Comparison of ENCODE assay signal across 23 cellular contexts in the genomic region with DNA sequence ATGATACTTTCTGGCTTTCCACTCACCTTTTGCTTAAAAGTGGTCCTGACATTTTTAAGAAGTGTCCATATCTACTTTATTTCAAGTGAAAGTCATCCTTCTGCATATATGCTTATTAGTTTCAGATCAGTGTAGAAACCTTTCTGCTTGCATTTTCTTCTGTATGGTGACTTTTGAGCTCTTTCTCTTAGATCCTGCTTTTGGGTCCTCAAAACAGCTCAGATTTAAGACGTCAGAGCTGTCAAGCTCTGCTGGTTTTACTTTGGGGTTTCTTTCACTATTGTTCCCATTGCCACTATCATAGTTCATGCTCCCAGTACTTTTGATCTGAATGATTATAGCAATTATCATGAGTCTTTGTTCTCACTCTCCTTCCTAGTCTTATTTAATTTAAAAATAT. TPM values are rescaled to one million over a fixed set of nuclear protein-coding genes. Genes with fewer than 3 reads are reported as not detected.
DNase-seq lines count a peak whose midpoint lies in the region; ATAC-seq and TF ChIP-seq lines count a peak whose summit lies in the region.
"Had no signal": no experiment of that assay in that cellular context is flagged by ENCODE, and none has a peak within 500 bp of the region (broad histone marks: within the 10 kb centered on the region; RNA-seq: fewer than 3 reads in every experiment).

No MANE protein-coding gene starts in this region.

- H3K36me3 ChIP-seq in mucosa of descending colon (ENCODE audit: low read depth), result no peaks in the 10 kb centered on the region
- peaks cover 5 to 7% of the 10 kb centered on the region in 2 experiments for H3K36me3 ChIP-seq in SK-N-SH (replicated peaks in 1 of 2; ENCODE audit: control insufficient read depth in 1 of 2, insufficient read depth in 2 of 2, low read length in 1 of 2)
- H3K36me3 ChIP-seq: MG63 had no signal

- H3K4me1 ChIP-seq in mucosa of descending colon (ENCODE audit: low read depth), result peaks cover 5% of the 10 kb centered on the region
- H3K4me1 ChIP-seq in SK-N-SH (ENCODE audit: control insufficient read depth in 1 of 2, insufficient read depth in 2 of 2, low read depth in 1 of 2, low read length in 1 of 2), result peaks cover 0 to 17% of the 10 kb centered on the region in 2 experiments; a peak in 3 of 4 replicates

- 76% methylated on average over 1 of the region's 1 CpG for WGBS in SK-N-SH (ENCODE audit: low lambda C conversion rate)

- ATAC-seq in GM18867 (IDR thresholded peaks at IDR 0.05; ENCODE audit: unreplicated experiment) (peak; percentile 55), GM21526 (IDR thresholded peaks at IDR 0.05; ENCODE audit: low FRiP score, unreplicated experiment) (peak; percentile 71), HG03159 (IDR thresholded peaks at IDR 0.05; ENCODE audit: unreplicated experiment) (peak; percentile 57), mucosa of descending colon (no peak)
- ATAC-seq: Panc1 had no signal

- POLR2A ChIA-PET in SK-N-SH (lab: Yijun Ruan, JAX), result no interaction called here

- peaks cover 18% of the 10 kb centered on the region for H3F3A ChIP-seq in SK-N-SH (replicated peaks; ENCODE audit: insufficient read depth)

- H3K27ac ChIP-seq in SK-N-SH (ENCODE audit: low read depth in 2 of 2, low read length in 1 of 2), result no peak overlapping the region
- H3K27ac ChIP-seq: C4-2B, GM23248, HL-60, SJCRH30 had no signal

- no peaks in the 10 kb centered on the region for H3K9me2 ChIP-seq in SK-N-SH

- no peaks in the 10 kb centered on the region for H3K27me3 ChIP-seq in SK-N-SH (ENCODE audit: insufficient read depth)
- H3K27me3 ChIP-seq: MG63, SJCRH30 had no signal

- H3K79me2 ChIP-seq in SK-N-SH (ENCODE audit: insufficient read depth), result no peaks in the 10 kb centered on the region

- no peak for DNase-seq in mucosa of descending colon
- DNase-seq in COR-L47 (lab: John Stamatoyannopoulos, UW), result no peak
- DNase-seq in SK-N-SH, result no peak
- DNase-seq in activated naive CD4-positive, alpha-beta T cell treated with Interleukin-2 at 50 U/mL for 16 hours, result no peak
- DNase-seq: ACHN, DMS 273 treated with DMSO at 0.1 percent for 48 hours, DND-41, GM23248, HCEC 1CT, Kasumi-1, MG63, NCI-H1092 treated with DMSO at 0.1 percent for 48 hours, NCI-H146, NCI-H2029 treated with DMSO at 0.1 percent for 48 hours, NCI-H446 treated with DMSO at 0.1 percent for 48 hours, NCI-H69, SJCRH30 had no signal

- TF ChIP-seq RAD21 in SK-N-SH (IDR thresholded peaks at IDR 0.05; ENCODE audit: low read length), result no peak

- CTCF ChIA-PET in SK-N-SH (lab: Yijun Ruan, JAX), result no interaction called here

- no peak for TF ChIP-seq EP300 in SK-N-SH (IDR thresholded peaks at IDR 0.05; ENCODE audit: borderline replicate concordance in 1 of 2, low read depth in 1 of 2, low read length in 1 of 2)

- H3K4me3 ChIP-seq in mucosa of descending colon (no peak overlapping the region), SK-N-SH (ENCODE audit: low read depth in 2 of 2, low read length in 1 of 2) (no peak overlapping the region)
- H3K4me3 ChIP-seq: GM23248, MG63, SJCRH30 had no signal

- H4K20me1 ChIP-seq in SK-N-SH (ENCODE audit: insufficient read depth), result no peaks in the 10 kb centered on the region

- H3K9ac ChIP-seq in SK-N-SH, result no peak overlapping the region
- H3K9ac ChIP-seq: GM23248 had no signal

- intact Hi-C loops in mucosa of descending colon (cut with DNase I, micrococcal nuclease), result no loop called here

- no peak overlapping the region for H3K4me2 ChIP-seq in SK-N-SH

- H2AFZ ChIP-seq in SK-N-SH (ENCODE audit: low read depth), result no peak overlapping the region
- H2AFZ ChIP-seq: GM23248 had no signal

- no peak for TF ChIP-seq CTCF in mucosa of descending colon (IDR thresholded peaks at IDR 0.05)
- TF ChIP-seq CTCF in SK-N-SH (IDR thresholded peaks at IDR 0.05), result no peak

- no peaks in the 10 kb centered on the region for H3K9me3 ChIP-seq in mucosa of descending colon
- no peaks in the 10 kb centered on the region for H3K9me3 ChIP-seq in SK-N-SH
- H3K9me3 ChIP-seq: MG63 had no signal

TF ChIP-seq in SK-N-SH, 30 proteins besides CTCF, POLR2A, EP300 and RAD21:
- TF ChIP-seq RXRA (IDR thresholded peaks at IDR 0.05; ENCODE audit: borderline replicate concordance, low read depth) (no peak), MAX (IDR thresholded peaks at IDR 0.05; ENCODE audit: low read depth) (no peak), FOSL2 (IDR thresholded peaks at IDR 0.05; ENCODE audit: borderline replicate concordance, low read depth) (no peak), MEF2A (IDR thresholded peaks at IDR 0.05; ENCODE audit: borderline replicate concordance, low read depth) (no peak), TAF1 (IDR thresholded peaks at IDR 0.05; ENCODE audit: borderline replicate concordance, low read depth, low read length) (no peak), NFIC (IDR thresholded peaks at IDR 0.05; ENCODE audit: borderline replicate concordance) (no peak), JUND (IDR thresholded peaks at IDR 0.05) (no peak), GABPA (IDR thresholded peaks at IDR 0.05; ENCODE audit: low read depth) (no peak), REST (IDR thresholded peaks at IDR 0.05; ENCODE audit: low read depth, low read length) (no peak)
- TF ChIP-seq, protein P1, sequence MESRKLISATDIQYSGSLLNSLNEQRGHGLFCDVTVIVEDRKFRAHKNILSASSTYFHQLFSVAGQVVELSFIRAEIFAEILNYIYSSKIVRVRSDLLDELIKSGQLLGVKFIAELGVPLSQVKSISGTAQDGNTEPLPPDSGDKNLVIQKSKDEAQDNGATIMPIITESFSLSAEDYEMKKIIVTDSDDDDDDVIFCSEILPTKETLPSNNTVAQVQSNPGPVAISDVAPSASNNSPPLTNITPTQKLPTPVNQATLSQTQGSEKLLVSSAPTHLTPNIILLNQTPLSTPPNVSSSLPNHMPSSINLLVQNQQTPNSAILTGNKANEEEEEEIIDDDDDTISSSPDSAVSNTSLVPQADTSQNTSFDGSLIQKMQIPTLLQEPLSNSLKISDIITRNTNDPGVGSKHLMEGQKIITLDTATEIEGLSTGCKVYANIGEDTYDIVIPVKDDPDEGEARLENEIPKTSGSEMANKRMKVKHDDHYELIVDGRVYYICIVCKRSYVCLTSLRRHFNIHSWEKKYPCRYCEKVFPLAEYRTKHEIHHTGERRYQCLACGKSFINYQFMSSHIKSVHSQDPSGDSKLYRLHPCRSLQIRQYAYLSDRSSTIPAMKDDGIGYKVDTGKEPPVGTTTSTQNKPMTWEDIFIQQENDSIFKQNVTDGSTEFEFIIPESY (IDR thresholded peaks at IDR 0.05; ENCODE audit: borderline replicate concordance, low read depth), result no peak

RNA-seq across cellular contexts. Expression of gene BCKDHB, which starts 41.7 kb away (rescaled TPM):
- total RNA-seq in mucosa of descending colon, result 10 to 100 TPM; 25.8 to 49.7 (median 45.1) TPM
- polyA plus RNA-seq in SK-N-SH (2012; rRNA removed), result 19.9 and 26.9 TPM in 2 replicates
- 27.8 and 31.9 TPM in 2 replicates for polyA plus RNA-seq in SK-N-SH (2012; cell fraction: cytosol; rRNA removed)
- 11.1 and 19.1 TPM in 2 replicates for polyA plus RNA-seq in SK-N-SH (2012; cell fraction: nucleus; rRNA removed)
